In genomic region chr12:80792861-80793260, GRCh38 we compare ENCODE assay signal across 31 cellular contexts.
"Had no signal": no experiment of that assay in that cellular context is flagged by ENCODE, and none has a peak within 500 bp of the region (broad histone marks: within the 10 kb centered on the region; RNA-seq: fewer than 3 reads in every experiment).

No MANE protein-coding gene starts in this region.

- H3K4me1 ChIP-seq: esophagus muscularis mucosa had no signal

- H3K27ac Mint-ChIP-seq: activated CD4-positive, alpha-beta memory T cell treated with anti-CD3 and anti-CD28 coated beads, Interleukin-2, amount 10 ng/mL, durations not matched to agents 7 days and 5 days; activated CD4-positive, alpha-beta T cell treated with anti-CD3 and anti-CD28 coated beads, Interleukin-2, amount 10 ng/mL, durations not matched to agents 7 days and 5 days; activated naive CD8-positive, alpha-beta T cell; activated T-cell treated with anti-CD3 and anti-CD28 coated beads, Interleukin-2, amount 50 U/mL, for 24 hours; activated T-helper 17 cell treated with anti-CD3 and anti-CD28 coated beads, Interleukin-2, amount 50 U/mL, for 72 hours; dendritic cell treated with granulocyte-macrophage colony-stimulating factor and Interleukin-4, amounts not matched to agents 40 ng/mL and 50 ng/mL, for 4 days; endodermal cell had no signal

- H3K27ac ChIP-seq: brain microvascular endothelial cell, coronary artery, dorsolateral prefrontal cortex, esophagus muscularis mucosa had no signal

- H3K4me3 ChIP-seq: coronary artery, dorsolateral prefrontal cortex, esophagus muscularis mucosa had no signal

- FAIRE-seq: astrocyte, bronchial epithelial cell, frontal cortex had no signal

- ATAC-seq: activated T-helper 17 cell treated with anti-CD3 and anti-CD28 coated beads, Interleukin-2, amount 50 U/mL, for 72 hours had no signal

- H3K36me3 Mint-ChIP-seq: activated naive CD8-positive, alpha-beta T cell had no signal

- H3K9me3 ChIP-seq: esophagus muscularis mucosa had no signal

- DNase-seq: activated CD4-positive, alpha-beta memory T cell treated with anti-CD3 and anti-CD28 coated beads, Interleukin-2, amount 10 ng/mL, durations not matched to agents 7 days and 5 days; activated CD4-positive, alpha-beta T cell treated with anti-CD3 and anti-CD28 coated beads for 1 hour; activated CD4-positive, alpha-beta T cell treated with anti-CD3 and anti-CD28 coated beads for 4 hours; activated CD4-positive, alpha-beta T cell treated with anti-CD3 and anti-CD28 coated beads, Interleukin-2, amount 10 ng/mL, durations not matched to agents 7 days and 5 days; activated CD4-positive, alpha-beta T cell treated with anti-CD3 and anti-CD28 coated beads, Interleukin-2, amount 50 U/mL, for 4 hours; activated CD4-positive, CD25-positive, alpha-beta regulatory T cell; activated CD8-positive, alpha-beta memory T cell treated with anti-CD3 and anti-CD28 coated beads, Interleukin-2, amount 50 U/mL, for 48 hours; activated effector memory CD4-positive, alpha-beta T cell treated with Interleukin-2 at 50 U/mL for 16 hours; activated gamma-delta T cell treated with Interleukin-2 at 50 U/mL for 16 hours; activated naive CD4-positive, alpha-beta T cell treated with anti-CD3 and anti-CD28 coated beads, Interleukin-2, amount 50 U/mL, for 16 hours; activated naive CD4-positive, alpha-beta T cell treated with Interleukin-2 at 50 U/mL for 16 hours; activated T-cell treated with anti-CD3 and anti-CD28 coated beads for 4 hours; activated T-cell treated with anti-CD3 and anti-CD28 coated beads, Interleukin-2, amount 50 U/mL, for 24 hours; amniotic stem cell; anterior cingulate cortex; brain microvascular endothelial cell; dorsolateral prefrontal cortex; effector memory CD4-positive, alpha-beta T cell; endodermal cell; erythroblast; head of caudate nucleus; hippocampal formation had no signal

- H3K9me3 Mint-ChIP-seq: activated CD4-positive, alpha-beta T cell treated with anti-CD3 and anti-CD28 coated beads, Interleukin-2, amount 10 ng/mL, durations not matched to agents 7 days and 5 days; dendritic cell treated with granulocyte-macrophage colony-stimulating factor and Interleukin-4, amounts not matched to agents 40 ng/mL and 50 ng/mL, for 4 days had no signal

- H3K27me3 Mint-ChIP-seq: activated CD4-positive, alpha-beta memory T cell treated with anti-CD3 and anti-CD28 coated beads, Interleukin-2, amount 10 ng/mL, durations not matched to agents 7 days and 5 days; activated CD4-positive, alpha-beta T cell treated with anti-CD3 and anti-CD28 coated beads, Interleukin-2, amount 10 ng/mL, durations not matched to agents 7 days and 5 days; activated naive CD8-positive, alpha-beta T cell; activated T-cell treated with anti-CD3 and anti-CD28 coated beads, Interleukin-2, amount 50 U/mL, for 24 hours; activated T-helper 17 cell treated with anti-CD3 and anti-CD28 coated beads, Interleukin-2, amount 50 U/mL, for 72 hours; central memory CD8-positive, alpha-beta T cell had no signal

- H3K4me1 Mint-ChIP-seq: activated CD4-positive, alpha-beta memory T cell treated with anti-CD3 and anti-CD28 coated beads, Interleukin-2, amount 10 ng/mL, durations not matched to agents 7 days and 5 days; activated CD4-positive, alpha-beta T cell treated with anti-CD3 and anti-CD28 coated beads, Interleukin-2, amount 10 ng/mL, durations not matched to agents 7 days and 5 days; activated T-helper 17 cell treated with anti-CD3 and anti-CD28 coated beads, Interleukin-2, amount 50 U/mL, for 72 hours; central memory CD8-positive, alpha-beta T cell had no signal

- H3K36me3 ChIP-seq: brain microvascular endothelial cell, esophagus muscularis mucosa had no signal

- H3K27me3 ChIP-seq: brain microvascular endothelial cell, esophagus muscularis mucosa had no signal

- H3K4me3 Mint-ChIP-seq: activated CD4-positive, alpha-beta memory T cell treated with anti-CD3 and anti-CD28 coated beads, Interleukin-2, amount 10 ng/mL, durations not matched to agents 7 days and 5 days; activated CD4-positive, alpha-beta T cell treated with anti-CD3 and anti-CD28 coated beads, Interleukin-2, amount 10 ng/mL, durations not matched to agents 7 days and 5 days; activated naive CD8-positive, alpha-beta T cell; activated T-cell treated with anti-CD3 and anti-CD28 coated beads, Interleukin-2, amount 50 U/mL, for 24 hours; activated T-helper 17 cell treated with anti-CD3 and anti-CD28 coated beads, Interleukin-2, amount 50 U/mL, for 72 hours; central memory CD8-positive, alpha-beta T cell; dendritic cell treated with granulocyte-macrophage colony-stimulating factor and Interleukin-4, amounts not matched to agents 40 ng/mL and 50 ng/mL, for 4 days; endodermal cell had no signal
